1 cellular context compared by ENCODE assay signal in the genomic region with DNA sequence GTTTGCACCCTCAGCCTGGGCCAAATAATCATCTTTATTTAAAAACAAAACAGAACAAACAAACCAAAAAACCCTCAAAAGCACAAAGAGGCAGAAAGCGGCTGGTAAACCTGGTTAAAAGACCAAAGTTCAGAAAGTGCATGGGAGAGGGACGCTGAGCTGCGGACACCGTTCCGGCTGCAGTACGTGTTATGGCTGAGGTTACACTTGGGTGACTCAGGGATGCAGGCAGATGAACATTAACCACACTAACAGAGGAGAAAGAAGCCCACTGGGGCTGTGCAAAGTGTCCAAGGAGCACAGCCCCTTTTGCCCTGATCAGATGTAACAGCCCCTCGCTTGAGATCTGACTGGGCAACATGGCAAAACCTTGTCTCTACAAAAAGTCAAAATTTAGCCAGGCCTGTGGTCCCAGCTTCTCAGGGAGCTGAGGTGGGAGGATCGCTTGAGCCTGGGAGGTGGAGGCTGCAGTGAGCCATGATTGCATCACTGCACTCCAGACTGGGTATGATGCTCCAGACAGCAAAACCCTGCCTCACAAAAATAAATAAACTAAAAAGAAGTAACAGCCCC.
A peak's percentile ranks its signal among the peaks of the same experiment; 100 is the strongest.
TF ChIP-seq lines count a peak whose summit lies in the region.

No MANE protein-coding gene starts in this region.

TF ChIP-seq in HepG2, 621 proteins besides CTCF, POLR2A, EP300 and RAD21 (continued from another document and continues in another):
- TF ChIP-seq SRSF1 (optimal IDR thresholded peaks at IDR 0.05; ENCODE audit: low read depth, low read length) (no peak), PHB2 (IDR thresholded peaks at IDR 0.05; ENCODE audit: partially characterized antibody) (no peak), FOXA3 (CRISPR knock-in tag; IDR thresholded peaks at IDR 0.05) (peak; percentile 65; the same call in 1 of the 2 replicates), ZBTB39 (CRISPR knock-in tag; IDR thresholded peaks at IDR 0.05) (no peak), MZF1 (CRISPR knock-in tag; IDR thresholded peaks at IDR 0.05; ENCODE audit: borderline replicate concordance) (no peak), HBP1 (CRISPR knock-in tag; IDR thresholded peaks at IDR 0.05; ENCODE audit: low read depth) (0 out of 2 replicates have a peak, but pooled peaks have one; percentile 59), ETS1 (CRISPR knock-in tag; IDR thresholded peaks at IDR 0.05) (no peak), SALL1 (CRISPR knock-in tag; IDR thresholded peaks at IDR 0.05) (peak; percentile 85), ZNF672 (CRISPR knock-in tag; IDR thresholded peaks at IDR 0.05) (no peak), ZNF879 (CRISPR knock-in tag; IDR thresholded peaks at IDR 0.05) (no peak), MYC (CRISPR knock-in tag; IDR thresholded peaks at IDR 0.05; ENCODE audit: borderline replicate concordance) (0 out of 2 replicates have a peak, but pooled peaks have one; percentile 33), SSRP1 (CRISPR knock-in tag; IDR thresholded peaks at IDR 0.05) (no peak), NFIB (CRISPR knock-in tag; IDR thresholded peaks at IDR 0.05; ENCODE audit: borderline replicate concordance) (no peak), ZNF383 (CRISPR knock-in tag; IDR thresholded peaks at IDR 0.05; ENCODE audit: borderline replicate concordance) (no peak), ZKSCAN8 (CRISPR knock-in tag; IDR thresholded peaks at IDR 0.05; ENCODE audit: borderline replicate concordance) (0 out of 2 replicates have a peak, but pooled peaks have one; percentile 32), NFATC3 (CRISPR knock-in tag; IDR thresholded peaks at IDR 0.05) (no peak), SPEN (CRISPR knock-in tag; IDR thresholded peaks at IDR 0.05; ENCODE audit: low read depth) (0 out of 2 replicates have a peak, but pooled peaks have one; percentile 41), ZNF616 (CRISPR knock-in tag; IDR thresholded peaks at IDR 0.05; ENCODE audit: low read depth) (no peak), HDAC6 (IDR thresholded peaks at IDR 0.05; ENCODE audit: low read depth, low read length) (no peak), ZNF510 (CRISPR knock-in tag; IDR thresholded peaks at IDR 0.05; ENCODE audit: low read depth) (no peak), MAZ (IDR thresholded peaks at IDR 0.05; ENCODE audit: borderline replicate concordance, low read depth, low read length) (no peak), MAZ (CRISPR knock-in tag; IDR thresholded peaks at IDR 0.05; ENCODE audit: low read depth) (0 out of 2 replicates have a peak, but pooled peaks have one; percentile 20), MATR3 (CRISPR knock-in tag; IDR thresholded peaks at IDR 0.05) (no peak), ZNF30 (CRISPR knock-in tag; IDR thresholded peaks at IDR 0.05) (no peak), CCAR2 (optimal IDR thresholded peaks at IDR 0.05; ENCODE audit: low read depth, low read length) (no peak), TFDP1 (CRISPR knock-in tag; IDR thresholded peaks at IDR 0.05; ENCODE audit: borderline replicate concordance) (no peak), SAFB2 (CRISPR knock-in tag; IDR thresholded peaks at IDR 0.05; ENCODE audit: borderline replicate concordance, low read depth) (no peak; the same call in 1 of the 2 replicates), ZMYM4 (CRISPR knock-in tag; IDR thresholded peaks at IDR 0.05) (no peak), ZNF615 (CRISPR knock-in tag; IDR thresholded peaks at IDR 0.05; ENCODE audit: borderline replicate concordance) (no peak), ASH2L (IDR thresholded peaks at IDR 0.05; ENCODE audit: insufficient read length, low read depth, low read length) (no peak), TOPORS (CRISPR knock-in tag; IDR thresholded peaks at IDR 0.05) (no peak), MAFK (conservative IDR thresholded peaks at IDR 0.05 in 1 of 2, IDR thresholded peaks at IDR 0.05 in 1 of 2; ENCODE audit: low read length in 2 of 2) (no peak), MTERF4 (CRISPR knock-in tag; IDR thresholded peaks at IDR 0.05) (no peak), POLR2AphosphoS5 (IDR thresholded peaks at IDR 0.05; ENCODE audit: low read depth, low read length) (no peak), SNRNP70 (IDR thresholded peaks at IDR 0.05; ENCODE audit: low read depth, low read length) (no peak), DMAP1 (CRISPR knock-in tag; IDR thresholded peaks at IDR 0.05) (no peak), ZFP37 (CRISPR knock-in tag; IDR thresholded peaks at IDR 0.05; ENCODE audit: borderline replicate concordance) (no peak), FOXA1 (IDR thresholded peaks at IDR 0.05) (no peak), FOXA1 (CRISPR knock-in tag; IDR thresholded peaks at IDR 0.05) (0 out of 2 replicates have a peak, but pooled peaks have one; percentile 10), MAFG (CRISPR knock-in tag; IDR thresholded peaks at IDR 0.05) (no peak), PHF5A (CRISPR knock-in tag; IDR thresholded peaks at IDR 0.05; ENCODE audit: low read depth, unreplicated experiment) (peak; percentile 32), KLF9 (CRISPR knock-in tag; IDR thresholded peaks at IDR 0.05; ENCODE audit: low read depth) (no peak), SMARCE1 (IDR thresholded peaks at IDR 0.05; ENCODE audit: borderline replicate concordance) (no peak), ZNF451 (CRISPR knock-in tag; IDR thresholded peaks at IDR 0.05) (no peak), IRX3 (CRISPR knock-in tag; IDR thresholded peaks at IDR 0.05; ENCODE audit: borderline replicate concordance, low read depth) (no peak), NR2F1 (CRISPR knock-in tag; IDR thresholded peaks at IDR 0.05) (no peak)
- TF ChIP-seq, protein P1, sequence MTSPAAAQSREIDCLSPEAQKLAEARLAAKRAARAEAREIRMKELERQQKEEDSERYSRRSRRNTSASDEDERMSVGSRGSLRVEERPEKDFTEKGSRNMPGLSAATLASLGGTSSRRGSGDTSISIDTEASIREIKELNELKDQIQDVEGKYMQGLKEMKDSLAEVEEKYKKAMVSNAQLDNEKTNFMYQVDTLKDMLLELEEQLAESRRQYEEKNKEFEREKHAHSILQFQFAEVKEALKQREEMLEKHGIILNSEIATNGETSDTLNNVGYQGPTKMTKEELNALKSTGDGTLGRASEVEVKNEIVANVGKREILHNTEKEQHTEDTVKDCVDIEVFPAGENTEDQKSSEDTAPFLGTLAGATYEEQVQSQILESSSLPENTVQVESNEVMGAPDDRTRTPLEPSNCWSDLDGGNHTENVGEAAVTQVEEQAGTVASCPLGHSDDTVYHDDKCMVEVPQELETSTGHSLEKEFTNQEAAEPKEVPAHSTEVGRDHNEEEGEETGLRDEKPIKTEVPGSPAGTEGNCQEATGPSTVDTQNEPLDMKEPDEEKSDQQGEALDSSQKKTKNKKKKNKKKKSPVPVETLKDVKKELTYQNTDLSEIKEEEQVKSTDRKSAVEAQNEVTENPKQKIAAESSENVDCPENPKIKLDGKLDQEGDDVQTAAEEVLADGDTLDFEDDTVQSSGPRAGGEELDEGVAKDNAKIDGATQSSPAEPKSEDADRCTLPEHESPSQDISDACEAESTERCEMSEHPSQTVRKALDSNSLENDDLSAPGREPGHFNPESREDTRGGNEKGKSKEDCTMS (CRISPR knock-in tag; conservative IDR thresholded peaks at IDR 0.05) = no peak
- TF ChIP-seq, protein P2, sequence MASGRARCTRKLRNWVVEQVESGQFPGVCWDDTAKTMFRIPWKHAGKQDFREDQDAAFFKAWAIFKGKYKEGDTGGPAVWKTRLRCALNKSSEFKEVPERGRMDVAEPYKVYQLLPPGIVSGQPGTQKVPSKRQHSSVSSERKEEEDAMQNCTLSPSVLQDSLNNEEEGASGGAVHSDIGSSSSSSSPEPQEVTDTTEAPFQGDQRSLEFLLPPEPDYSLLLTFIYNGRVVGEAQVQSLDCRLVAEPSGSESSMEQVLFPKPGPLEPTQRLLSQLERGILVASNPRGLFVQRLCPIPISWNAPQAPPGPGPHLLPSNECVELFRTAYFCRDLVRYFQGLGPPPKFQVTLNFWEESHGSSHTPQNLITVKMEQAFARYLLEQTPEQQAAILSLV (CRISPR knock-in tag; IDR thresholded peaks at IDR 0.05; ENCODE audit: borderline replicate concordance) = no peak
- TF ChIP-seq, protein P3, sequence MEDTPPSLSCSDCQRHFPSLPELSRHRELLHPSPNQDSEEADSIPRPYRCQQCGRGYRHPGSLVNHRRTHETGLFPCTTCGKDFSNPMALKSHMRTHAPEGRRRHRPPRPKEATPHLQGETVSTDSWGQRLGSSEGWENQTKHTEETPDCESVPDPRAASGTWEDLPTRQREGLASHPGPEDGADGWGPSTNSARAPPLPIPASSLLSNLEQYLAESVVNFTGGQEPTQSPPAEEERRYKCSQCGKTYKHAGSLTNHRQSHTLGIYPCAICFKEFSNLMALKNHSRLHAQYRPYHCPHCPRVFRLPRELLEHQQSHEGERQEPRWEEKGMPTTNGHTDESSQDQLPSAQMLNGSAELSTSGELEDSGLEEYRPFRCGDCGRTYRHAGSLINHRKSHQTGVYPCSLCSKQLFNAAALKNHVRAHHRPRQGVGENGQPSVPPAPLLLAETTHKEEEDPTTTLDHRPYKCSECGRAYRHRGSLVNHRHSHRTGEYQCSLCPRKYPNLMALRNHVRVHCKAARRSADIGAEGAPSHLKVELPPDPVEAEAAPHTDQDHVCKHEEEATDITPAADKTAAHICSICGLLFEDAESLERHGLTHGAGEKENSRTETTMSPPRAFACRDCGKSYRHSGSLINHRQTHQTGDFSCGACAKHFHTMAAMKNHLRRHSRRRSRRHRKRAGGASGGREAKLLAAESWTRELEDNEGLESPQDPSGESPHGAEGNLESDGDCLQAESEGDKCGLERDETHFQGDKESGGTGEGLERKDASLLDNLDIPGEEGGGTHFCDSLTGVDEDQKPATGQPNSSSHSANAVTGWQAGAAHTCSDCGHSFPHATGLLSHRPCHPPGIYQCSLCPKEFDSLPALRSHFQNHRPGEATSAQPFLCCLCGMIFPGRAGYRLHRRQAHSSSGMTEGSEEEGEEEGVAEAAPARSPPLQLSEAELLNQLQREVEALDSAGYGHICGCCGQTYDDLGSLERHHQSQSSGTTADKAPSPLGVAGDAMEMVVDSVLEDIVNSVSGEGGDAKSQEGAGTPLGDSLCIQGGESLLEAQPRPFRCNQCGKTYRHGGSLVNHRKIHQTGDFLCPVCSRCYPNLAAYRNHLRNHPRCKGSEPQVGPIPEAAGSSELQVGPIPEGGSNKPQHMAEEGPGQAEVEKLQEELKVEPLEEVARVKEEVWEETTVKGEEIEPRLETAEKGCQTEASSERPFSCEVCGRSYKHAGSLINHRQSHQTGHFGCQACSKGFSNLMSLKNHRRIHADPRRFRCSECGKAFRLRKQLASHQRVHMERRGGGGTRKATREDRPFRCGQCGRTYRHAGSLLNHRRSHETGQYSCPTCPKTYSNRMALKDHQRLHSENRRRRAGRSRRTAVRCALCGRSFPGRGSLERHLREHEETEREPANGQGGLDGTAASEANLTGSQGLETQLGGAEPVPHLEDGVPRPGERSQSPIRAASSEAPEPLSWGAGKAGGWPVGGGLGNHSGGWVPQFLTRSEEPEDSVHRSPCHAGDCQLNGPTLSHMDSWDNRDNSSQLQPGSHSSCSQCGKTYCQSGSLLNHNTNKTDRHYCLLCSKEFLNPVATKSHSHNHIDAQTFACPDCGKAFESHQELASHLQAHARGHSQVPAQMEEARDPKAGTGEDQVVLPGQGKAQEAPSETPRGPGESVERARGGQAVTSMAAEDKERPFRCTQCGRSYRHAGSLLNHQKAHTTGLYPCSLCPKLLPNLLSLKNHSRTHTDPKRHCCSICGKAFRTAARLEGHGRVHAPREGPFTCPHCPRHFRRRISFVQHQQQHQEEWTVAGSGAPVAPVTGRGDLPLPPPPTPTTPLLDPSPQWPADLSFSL (CRISPR knock-in tag; IDR thresholded peaks at IDR 0.05) = no peak
